Comparison of ENCODE assay signal across 9 cellular contexts in the genomic region with DNA sequence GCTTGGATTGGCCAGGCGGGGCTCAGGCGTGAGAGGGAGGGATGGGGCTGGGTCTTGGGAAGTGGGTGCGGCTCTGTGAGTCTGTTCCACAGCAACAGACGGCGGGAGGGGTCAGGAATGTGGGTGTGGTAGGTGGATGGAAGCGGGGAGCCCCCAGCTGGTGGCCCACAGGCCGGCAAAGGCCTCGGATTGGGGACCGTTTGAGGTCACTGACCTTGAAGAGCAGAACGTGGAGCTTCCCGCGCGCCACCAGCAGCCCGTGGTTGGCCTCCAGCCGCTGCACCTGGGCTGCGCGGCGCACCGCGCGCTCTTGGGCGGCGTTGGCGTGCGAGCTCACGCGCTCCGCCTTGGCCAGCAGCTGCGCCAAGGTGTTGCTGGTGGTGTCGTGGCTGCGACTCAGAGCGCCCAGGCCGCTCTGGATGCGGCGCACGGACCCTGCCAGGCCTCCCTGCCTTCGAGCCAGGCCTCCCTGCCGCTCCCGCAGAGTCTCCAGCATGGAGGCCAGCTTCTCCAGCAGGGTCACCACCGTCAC. TPM values are rescaled to one million over a fixed set of nuclear protein-coding genes. Genes with fewer than 3 reads are reported as not detected.
A peak's percentile ranks its signal among the peaks of the same experiment; 100 is the strongest.
DNase-seq lines count a peak whose midpoint lies in the region; ATAC-seq and TF ChIP-seq lines count a peak whose summit lies in the region.
"Had no signal": no experiment of that assay in that cellular context is flagged by ENCODE, and none has a peak within 500 bp of the region (broad histone marks: within the 10 kb centered on the region; RNA-seq: fewer than 3 reads in every experiment).

No MANE protein-coding gene starts in this region.

- H3K4me3 ChIP-seq in esophagus muscularis mucosa (peak overlapping the region; percentile 66 to 84 (median 74)), vagina (peak overlapping the region; percentile 69 to 82)
- H3K4me3 ChIP-seq in naive thymus-derived CD4-positive, alpha-beta T cell (ENCODE audit: low read length): no peak overlapping the region
- H3K4me3 ChIP-seq: BLaER1 treated with 17β-estradiol and CSF1 and Interleukin-3, amounts not matched to agents 10 nM and 100 nM had no signal

- H3K4me1 Mint-ChIP-seq in naive thymus-derived CD4-positive, alpha-beta T cell: peaks cover 0 to 40% (median 12%) of the 10 kb centered on the region in 7 donors

- intact Hi-C loops in esophagus muscularis mucosa (cut with DNase I) (loop anchor here (5.0 kb wide), 3 partner anchors 32 to 88 kb away; a partner anchor contains a TSS), vagina (cut with DNase I) (loop anchor here (5.0 to 10.0 kb wide), 2 partner anchors 37 to 85 kb away; a partner anchor contains a TSS)
- intact Hi-C loops in naive thymus-derived CD4-positive, alpha-beta T cell (cut with micrococcal nuclease): loop anchor here in 1 of 2 donors (2.0 to 5.0 kb wide), 3 partner anchors 33 to 85 kb away; a partner anchor contains a TSS

- peaks cover 0 to 2% (median 0%) of the 10 kb centered on the region in 11 donors for H3K9me3 Mint-ChIP-seq in naive thymus-derived CD4-positive, alpha-beta T cell

- WGBS in esophagus muscularis mucosa: 7% methylated on average over 6 of the region's 40 CpGs

- peaks cover 27 to 69% (median 62%) of the 10 kb centered on the region in 5 donors for H3K27me3 Mint-ChIP-seq in naive thymus-derived CD4-positive, alpha-beta T cell

- DNase-seq in NCI-H2227 (lab: John Stamatoyannopoulos, UW; ENCODE audit: unreplicated experiment) (peak; percentile 47), NCI-H2227 treated with DMSO at 0.1 percent for 48 hours (lab: John Stamatoyannopoulos, UW) (no peak), esophagus muscularis mucosa (ENCODE audit: extremely low spot score) (peak; percentile 96), vagina (ENCODE audit: extremely low spot score in 2 of 2) (peak in 1 of 2 donors; percentile 93), superior temporal gyrus (ENCODE audit: extremely low spot score) (no peak)
- peak; percentile 45 for DNase-seq in activated CD4-positive, CD25-positive, alpha-beta regulatory T cell treated with anti-CD3 and anti-CD28 coated beads, Interleukin-2, amount 50 U/mL, for 72 hours
- DNase-seq in naive thymus-derived CD4-positive, alpha-beta T cell: peak in 1 of 9 donors; percentile 54

- H3K4me3 Mint-ChIP-seq in naive thymus-derived CD4-positive, alpha-beta T cell: peak overlapping the region in 3 of 10 donors; percentile 23 to 88 (median 74)

- TF ChIP-seq POLR2A in esophagus muscularis mucosa (IDR thresholded peaks at IDR 0.05; ENCODE audit: low read depth) (no peak), vagina (IDR thresholded peaks at IDR 0.05) (peak in 1 of 2 donors; percentile 17)

- POLR2A ChIA-PET in naive thymus-derived CD4-positive, alpha-beta T cell (lab: Charles Lee): no interaction called here

- CTCF ChIA-PET in naive thymus-derived CD4-positive, alpha-beta T cell (lab: Charles Lee): no interaction called here

- no peaks in the 10 kb centered on the region for H3K36me3 ChIP-seq in esophagus muscularis mucosa
- no peaks in the 10 kb centered on the region for H3K36me3 ChIP-seq in naive thymus-derived CD4-positive, alpha-beta T cell (ENCODE audit: control insufficient read depth in 2 of 3, insufficient read depth in 3 of 3, low read length in 3 of 3)
- H3K36me3 ChIP-seq in vagina: no peaks in the 10 kb centered on the region
- H3K36me3 ChIP-seq: BLaER1 treated with 17β-estradiol and CSF1 and Interleukin-3, amounts not matched to agents 10 nM and 100 nM had no signal

- TF ChIP-seq EP300 in esophagus muscularis mucosa (IDR thresholded peaks at IDR 0.05): no peak

- peak overlapping the region; percentile 98 to 99 (median 98) for H3K27ac ChIP-seq in esophagus muscularis mucosa (replicated peaks in 1 of 4)
- no peak overlapping the region for H3K27ac ChIP-seq in naive thymus-derived CD4-positive, alpha-beta T cell (ENCODE audit: low read depth, low read length)
- H3K27ac ChIP-seq in vagina: peak overlapping the region; percentile 100

- H3K27me3 ChIP-seq in esophagus muscularis mucosa (no peaks in the 10 kb centered on the region), vagina (no peaks in the 10 kb centered on the region)
- H3K27me3 ChIP-seq in naive thymus-derived CD4-positive, alpha-beta T cell (ENCODE audit: control insufficient read depth in 2 of 2, insufficient read depth in 2 of 2, low read length in 2 of 2): peaks cover 4 to 8% of the 10 kb centered on the region in 2 donors
- H3K27me3 ChIP-seq: BLaER1 treated with 17β-estradiol and CSF1 and Interleukin-3, amounts not matched to agents 10 nM and 100 nM had no signal

- H3K9me3 ChIP-seq in esophagus muscularis mucosa (no peaks in the 10 kb centered on the region), vagina (no peaks in the 10 kb centered on the region)
- H3K9me3 ChIP-seq in naive thymus-derived CD4-positive, alpha-beta T cell (ENCODE audit: control insufficient read depth in 2 of 3, low read length in 3 of 3): no peaks in the 10 kb centered on the region

- H3K4me1 ChIP-seq in esophagus muscularis mucosa: peaks cover 37 to 63% (median 59%) of the 10 kb centered on the region in 4 donors
- H3K4me1 ChIP-seq in naive thymus-derived CD4-positive, alpha-beta T cell (ENCODE audit: control insufficient read depth in 2 of 2, insufficient read depth in 2 of 2, low read length in 2 of 2): no peaks in the 10 kb centered on the region
- H3K4me1 ChIP-seq in vagina: peaks cover 62% of the 10 kb centered on the region

- TF ChIP-seq CTCF in esophagus muscularis mucosa (IDR thresholded peaks at IDR 0.05) (no peak), vagina (IDR thresholded peaks at IDR 0.05) (no peak)

- H3K36me3 Mint-ChIP-seq in naive thymus-derived CD4-positive, alpha-beta T cell: peaks cover 0 to 3% (median 0%) of the 10 kb centered on the region in 5 donors

- ATAC-seq in HG02870 (IDR thresholded peaks at IDR 0.05; ENCODE audit: unreplicated experiment): peak; percentile 34
- peak; percentile 43 for ATAC-seq in naive thymus-derived CD4-positive, alpha-beta T cell

- peak overlapping the region in 1 of 9 donors; percentile 96 for H3K27ac Mint-ChIP-seq in naive thymus-derived CD4-positive, alpha-beta T cell

RNA-seq across cellular contexts. Expression of a gene that starts 0.4 kb away (rescaled TPM):
- 100 to 1,000 TPM; 172 to 298 (median 264) TPM for total RNA-seq in esophagus muscularis mucosa
- 1 to 10 TPM in 1 of 5 experiments, under 1 TPM in 2, not detected in 2; 0.51 to 5.4 (median 0.61) TPM for total RNA-seq in naive thymus-derived CD4-positive, alpha-beta T cell
- polyA plus RNA-seq in naive thymus-derived CD4-positive, alpha-beta T cell: not detected
- total RNA-seq in vagina: 156 TPM

Comparison
In these comparisons a context has a peak if more than half of its experiments do, and no peak if none do; other contexts are left out.
1. DNase-seq: peak in NCI-H2227 (single experiment), activated CD4-positive, CD25-positive, alpha-beta regulatory T cell treated with anti-CD3 and anti-CD28 coated beads, Interleukin-2, amount 50 U/mL, for 72 hours (single experiment) and esophagus muscularis mucosa (single experiment); none in NCI-H2227 treated with DMSO at 0.1 percent for 48 hours (single experiment) and superior temporal gyrus (single experiment).
2. RNA of a gene that starts 0.4 kb away (total RNA-seq): 172 to 298 TPM in esophagus muscularis mucosa and 156 TPM in vagina (single experiment); 0.51 to 5.4 TPM in naive thymus-derived CD4-positive, alpha-beta T cell; every median in the first group is over 10 times any median in the second.